ENCODE assay signal across 19 cellular contexts in genomic region chr20:61756446-61756845, GRCh38.
A peak's percentile ranks its signal among the peaks of the same experiment; 100 is the strongest.
DNase-seq lines count a peak whose midpoint lies in the region; ATAC-seq, FAIRE-seq and TF ChIP-seq lines count a peak whose summit lies in the region.
"Had no signal": no experiment of that assay in that cellular context is flagged by ENCODE, and none has a peak within 500 bp of the region (broad histone marks: within the 10 kb centered on the region; RNA-seq: fewer than 3 reads in every experiment).

No MANE protein-coding gene starts in this region.

- no peak overlapping the region for H3K23ac ChIP-seq in mesendoderm (ENCODE audit: low read length)

- H4K20me1 ChIP-seq in GM23338 (replicated peaks; ENCODE audit: insufficient read depth): no peaks in the 10 kb centered on the region
- H4K20me1 ChIP-seq in astrocyte (ENCODE audit: insufficient read depth, low read length): no peaks in the 10 kb centered on the region
- no peaks in the 10 kb centered on the region for H4K20me1 ChIP-seq in GM23248 (ENCODE audit: insufficient read depth)

- no peak overlapping the region for H4K5ac ChIP-seq in mesendoderm (ENCODE audit: low read length)

- H3K4me2 ChIP-seq in GM23338 (no peak overlapping the region), astrocyte (ENCODE audit: low read length) (no peak overlapping the region), mesendoderm (ENCODE audit: low read length) (no peak overlapping the region), GM23248 (ENCODE audit: unreplicated experiment) (no peak overlapping the region)

- no peak overlapping the region for H3K4me3 ChIP-seq in GM23338
- H3K4me3 ChIP-seq in astrocyte (ENCODE audit: insufficient read depth, low read depth, low read length): no peak overlapping the region
- no peak overlapping the region for H3K4me3 ChIP-seq in mesendoderm (ENCODE audit: low read length)
- H3K4me3 ChIP-seq in aorta (ENCODE audit: low read length in 2 of 2): no peak overlapping the region
- no peak overlapping the region for H3K4me3 ChIP-seq in GM23248

- H2AFZ ChIP-seq in GM23338 (no peak overlapping the region), astrocyte (ENCODE audit: low read depth, low read length) (no peak overlapping the region), GM23248 (no peak overlapping the region)

- no peak overlapping the region for H4K8ac ChIP-seq in mesendoderm (ENCODE audit: low read depth, low read length)

- peak; percentile 14; the same call in 2 of the 3 replicates for ATAC-seq in GM23338
- ATAC-seq in aorta (ENCODE audit: low FRiP score): no peak
- ATAC-seq in HG02571 (IDR thresholded peaks at IDR 0.05; ENCODE audit: unreplicated experiment): no peak
- ATAC-seq: CD8-positive, alpha-beta T cell had no signal

- peaks cover 22% of the 10 kb centered on the region for H3K4me1 Mint-ChIP-seq in GM23338
- H3K4me1 Mint-ChIP-seq in astrocyte (ENCODE audit: low read depth, unreplicated experiment): peaks cover 24% of the 10 kb centered on the region
- H3K4me1 Mint-ChIP-seq: B cell had no signal

- peaks cover 3% of the 10 kb centered on the region; the same call in 1 of the 3 replicates for H3K9me3 Mint-ChIP-seq in GM23338
- no peaks in the 10 kb centered on the region for H3K9me3 Mint-ChIP-seq in astrocyte (ENCODE audit: unreplicated experiment)
- H3K9me3 Mint-ChIP-seq: CD8-positive, alpha-beta T cell; H9 had no signal

- H3F3A ChIP-seq in GM23338 (replicated peaks; ENCODE audit: low read depth): no peaks in the 10 kb centered on the region
- H3F3A ChIP-seq in GM23248 (ENCODE audit: insufficient read depth): no peaks in the 10 kb centered on the region

- in situ Hi-C loops in GM23248 (cut with MboI): no loop called here

- no peak overlapping the region for H3K27ac Mint-ChIP-seq in GM23338
- peak overlapping the region; percentile 34 for H3K27ac Mint-ChIP-seq in astrocyte (ENCODE audit: unreplicated experiment)
- H3K27ac Mint-ChIP-seq: B cell; CD8-positive, alpha-beta T cell had no signal

- H3K27me3 ChIP-seq in GM23338 (ENCODE audit: insufficient read depth) (no peaks in the 10 kb centered on the region), astrocyte (ENCODE audit: insufficient read depth, low read length) (no peaks in the 10 kb centered on the region), mesendoderm (ENCODE audit: insufficient read depth, low read length, poor library complexity) (no peaks in the 10 kb centered on the region), aorta (ENCODE audit: control insufficient read depth in 1 of 2, insufficient read depth in 2 of 2, low read length in 1 of 2) (no peaks in the 10 kb centered on the region), GM23248 (replicated peaks; ENCODE audit: insufficient read depth) (0 out of 2 replicates have a peak, but pooled peaks cover 5% of the 10 kb centered on the region)

- H3K9ac ChIP-seq in astrocyte (ENCODE audit: low read length) (no peak overlapping the region), mesendoderm (ENCODE audit: low read length) (no peak overlapping the region), GM23248 (no peak overlapping the region)

- no peak for DNase-seq in GM23338 (ENCODE audit: low spot score)
- no peak for DNase-seq in astrocyte (ENCODE audit: low read depth)
- peak; percentile 37 for DNase-seq in mesendoderm
- peak; percentile 9 to 39 for DNase-seq in aorta
- no peak for DNase-seq in DMS 273 treated with DMSO at 0.1 percent for 48 hours (lab: John Stamatoyannopoulos, UW)
- no peak for DNase-seq in GM23248
- DNase-seq: CD8-positive, alpha-beta T cell; COR-L47; DND-41; GDM1; H9 had no signal

- H3K9me3 ChIP-seq in astrocyte (ENCODE audit: insufficient read depth, low read depth, low read length) (no peaks in the 10 kb centered on the region), aorta (ENCODE audit: control insufficient read depth, low read length) (no peaks in the 10 kb centered on the region), GM23248 (ENCODE audit: low read depth) (no peaks in the 10 kb centered on the region)

- H3K36me3 Mint-ChIP-seq in GM23338 (ENCODE audit: low read depth) (0 out of 3 replicates have a peak, but pooled peaks cover 3% of the 10 kb centered on the region), astrocyte (ENCODE audit: low read depth, unreplicated experiment) (no peaks in the 10 kb centered on the region)
- H3K36me3 Mint-ChIP-seq: CD8-positive, alpha-beta T cell had no signal

- WGBS in mesendoderm (ENCODE audit: extremely low coverage, insufficient coverage, low lambda C conversion rate): no CpG with 5 or more reads among the region's 3 CpGs
- 63 to 72% methylated on average over 3 of the region's 3 CpGs for WGBS in aorta, 2 donors
- 50 to 89% methylated on average over 2 to 3 of the region's 3 CpGs for WGBS in GM23248 (ENCODE audit: low coverage in 1 of 2, low lambda C conversion rate in 2 of 2, missing lambda C conversion rate in 2 of 2), 2 experiments

- no peaks in the 10 kb centered on the region for H3K79me1 ChIP-seq in mesendoderm (ENCODE audit: low read length)

- no peak overlapping the region for H3K4ac ChIP-seq in mesendoderm (ENCODE audit: low read depth, low read length)

- no peak overlapping the region for H3K56ac ChIP-seq in mesendoderm (ENCODE audit: low read length)

- no peak overlapping the region for H3K18ac ChIP-seq in mesendoderm (ENCODE audit: low read length)

- H3K79me2 ChIP-seq in GM23338 (replicated peaks; ENCODE audit: insufficient read depth): no peaks in the 10 kb centered on the region
- H3K79me2 ChIP-seq in astrocyte (ENCODE audit: insufficient read depth, low read length): no peaks in the 10 kb centered on the region
- no peaks in the 10 kb centered on the region for H3K79me2 ChIP-seq in mesendoderm (ENCODE audit: control insufficient read depth, insufficient read depth, low read length)
- no peaks in the 10 kb centered on the region for H3K79me2 ChIP-seq in GM23248 (ENCODE audit: insufficient read depth)

- H3K4me3 Mint-ChIP-seq in GM23338 (no peak overlapping the region), astrocyte (ENCODE audit: unreplicated experiment) (no peak overlapping the region)
- H3K4me3 Mint-ChIP-seq: B cell; CD8-positive, alpha-beta T cell; H9 had no signal

- no peak overlapping the region for H3K27ac ChIP-seq in GM23338 (ENCODE audit: low read depth)
- no peak overlapping the region for H3K27ac ChIP-seq in astrocyte (ENCODE audit: low read depth, low read length)
- no peak overlapping the region for H3K27ac ChIP-seq in mesendoderm (ENCODE audit: low read depth, low read length)
- H3K27ac ChIP-seq in aorta (ENCODE audit: low read depth in 1 of 2, low read length in 2 of 2): no peak overlapping the region
- no peak overlapping the region for H3K27ac ChIP-seq in GM23248
- H3K27ac ChIP-seq: C4-2B, HL-60 had no signal

- no peak for TF ChIP-seq CTCF in GM23338 (conservative IDR thresholded peaks at IDR 0.05; ENCODE audit: low read depth in 2 of 2)
- no peak for TF ChIP-seq CTCF in astrocyte (IDR thresholded peaks at IDR 0.05; ENCODE audit: insufficient read depth, low read depth, low read length)

- H2BK120ac ChIP-seq in mesendoderm (ENCODE audit: low read depth, low read length): no peak overlapping the region

- no peak overlapping the region for H2BK15ac ChIP-seq in mesendoderm (replicated peaks; ENCODE audit: low read depth)

- no peaks in the 10 kb centered on the region for H3K36me3 ChIP-seq in GM23338 (ENCODE audit: insufficient read depth)
- H3K36me3 ChIP-seq in astrocyte (ENCODE audit: insufficient read depth, low read length): no peaks in the 10 kb centered on the region
- H3K36me3 ChIP-seq in mesendoderm (ENCODE audit: control insufficient read depth, insufficient read depth, low read length): no peaks in the 10 kb centered on the region
- no peaks in the 10 kb centered on the region for H3K36me3 ChIP-seq in aorta (ENCODE audit: control insufficient read depth in 1 of 2, insufficient read depth in 2 of 2, low read length in 1 of 2)
- H3K36me3 ChIP-seq in GM23248 (ENCODE audit: low read depth): no peaks in the 10 kb centered on the region

- no peak overlapping the region for H2AK5ac ChIP-seq in mesendoderm (ENCODE audit: low read length)

- no peak overlapping the region for H2BK5ac ChIP-seq in mesendoderm (ENCODE audit: low read length)

- intact Hi-C loops in aorta (cut with DNase I): no loop called here

- H3K4me1 ChIP-seq in GM23338 (ENCODE audit: insufficient read depth) (peaks cover 3% of the 10 kb centered on the region; the same call in 1 of the 2 replicates), astrocyte (ENCODE audit: insufficient read depth, low read length) (peaks cover 14% of the 10 kb centered on the region), mesendoderm (ENCODE audit: control insufficient read depth, low read depth, low read length) (no peaks in the 10 kb centered on the region), aorta (ENCODE audit: control insufficient read depth in 1 of 2, insufficient read depth in 2 of 2, low read length in 2 of 2) (no peaks in the 10 kb centered on the region), GM23248 (ENCODE audit: insufficient read depth) (0 out of 2 replicates have a peak, but pooled peaks cover 3% of the 10 kb centered on the region)

- no peak for FAIRE-seq in astrocyte (lab: Jason Lieb, UNC)
- FAIRE-seq: A204.1, D721Med, GM12892, GM19239 had no signal

- H3K27me3 Mint-ChIP-seq in GM23338 (ENCODE audit: insufficient read depth, low read depth, poor library complexity) (peaks cover 9% of the 10 kb centered on the region), astrocyte (ENCODE audit: low read depth, unreplicated experiment) (peaks cover 15% of the 10 kb centered on the region)
- H3K27me3 Mint-ChIP-seq: B cell had no signal

- H3K9me2 ChIP-seq in GM23338 (ENCODE audit: insufficient read depth) (no peaks in the 10 kb centered on the region), GM23248 (ENCODE audit: insufficient read depth) (no peaks in the 10 kb centered on the region)

Comparison
In these comparisons a context has a peak if more than half of its experiments do, and no peak if none do; other contexts are left out.
1. DNase-seq: peak in mesendoderm (single experiment) and aorta (2 of 2); none in GM23338 (single experiment), astrocyte (single experiment), DMS 273 treated with DMSO at 0.1 percent for 48 hours (single experiment) and GM23248 (single experiment).